In genomic region chr1:111151838-111152237, GRCh38 we compare ENCODE assay signal across 1 cellular context.
TF ChIP-seq lines count a peak whose summit lies in the region.

No MANE protein-coding gene starts in this region.

TF ChIP-seq in WTC11, 78 proteins besides CTCF, POLR2A, EP300 and RAD21:
- TF ChIP-seq GRHL2 (CRISPR knock-in tag; IDR thresholded peaks at IDR 0.05; ENCODE audit: insufficient replicate concordance, severe bottlenecking) (no peak), NR2C2 (CRISPR knock-in tag; IDR thresholded peaks at IDR 0.05) (no peak), ZBTB21 (CRISPR knock-in tag; IDR thresholded peaks at IDR 0.05; ENCODE audit: borderline replicate concordance) (no peak)
